Comparison of ENCODE assay signal across 1 cellular context in the genomic region with DNA sequence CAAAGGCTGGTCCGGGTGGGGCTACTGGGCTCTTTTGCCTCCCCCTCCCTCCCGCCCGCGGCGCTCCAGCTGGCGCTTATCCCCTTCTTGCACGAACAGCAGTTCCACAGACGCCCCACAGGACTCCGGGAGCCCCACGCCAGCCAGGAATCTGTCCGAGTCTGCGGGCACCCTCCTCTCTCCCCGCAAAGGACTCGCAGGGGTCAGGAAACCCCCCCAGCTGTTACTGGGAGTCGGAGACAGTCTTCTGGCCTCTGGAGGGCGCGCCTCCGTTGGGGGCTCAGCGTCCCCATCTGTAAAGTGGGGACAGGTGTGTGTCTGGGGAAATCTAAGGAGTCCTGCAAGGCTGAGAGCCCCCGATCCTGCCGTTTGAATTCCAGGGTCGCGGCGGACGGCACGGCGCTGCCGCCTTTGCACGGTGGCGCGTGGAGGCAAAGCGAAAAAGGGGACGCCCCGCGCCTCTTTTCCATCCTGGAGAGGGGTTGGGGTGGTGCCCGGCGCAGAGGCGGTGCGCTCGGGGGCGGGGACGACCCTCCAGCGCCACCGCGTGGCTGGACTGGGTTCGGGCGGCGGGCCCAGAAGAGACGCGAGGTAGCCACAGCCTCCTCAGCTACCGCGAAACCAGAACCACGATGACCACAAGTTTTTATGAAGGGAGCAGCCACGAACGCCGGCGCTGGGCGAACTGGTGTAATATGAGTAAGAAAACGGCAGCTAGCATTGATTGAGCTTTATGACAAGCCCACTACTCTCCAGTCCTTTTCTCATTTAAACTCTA.
TF ChIP-seq lines count a peak whose summit lies in the region.

No MANE protein-coding gene starts in this region.

TF ChIP-seq in K562, 482 proteins besides CTCF, POLR2A, EP300 and RAD21 (continues in another document):
- no peak for TF ChIP-seq ZNF511 (CRISPR knock-in tag; IDR thresholded peaks at IDR 0.05)
- no peak for TF ChIP-seq ZNF551 (CRISPR knock-in tag; IDR thresholded peaks at IDR 0.05)
- TF ChIP-seq TEAD2 (tag; IDR thresholded peaks at IDR 0.05), result no peak
- no peak for TF ChIP-seq HIVEP1 (CRISPR knock-in tag; IDR thresholded peaks at IDR 0.05)
- no peak for TF ChIP-seq MCM2 (IDR thresholded peaks at IDR 0.05; ENCODE audit: low read depth)
- TF ChIP-seq ESRRA (IDR thresholded peaks at IDR 0.05; ENCODE audit: borderline replicate concordance, low read depth), result peak; percentile 76; the same call in 1 of the 2 replicates
- no peak for TF ChIP-seq DACH1 (IDR thresholded peaks at IDR 0.05; ENCODE audit: partially characterized antibody)
- TF ChIP-seq ATF3 (IDR thresholded peaks at IDR 0.05), result no peak
- TF ChIP-seq ATF3 (CRISPR knock-in tag; conservative IDR thresholded peaks at IDR 0.05), result no peak
- TF ChIP-seq PBX2 (CRISPR knock-in tag; IDR thresholded peaks at IDR 0.05; ENCODE audit: low read depth), result no peak
- no peak for TF ChIP-seq PBX2 (tag; conservative IDR thresholded peaks at IDR 0.05; ENCODE audit: low read depth)
- no peak for TF ChIP-seq RBM22 (IDR thresholded peaks at IDR 0.05; ENCODE audit: low read depth, low read length, poor library complexity, severe bottlenecking)
- TF ChIP-seq KAT7 (CRISPR knock-in tag; IDR thresholded peaks at IDR 0.05; ENCODE audit: borderline replicate concordance), result no peak
- TF ChIP-seq KDM1A (IDR thresholded peaks at IDR 0.05), result peak; percentile 68 to 88
- no peak for TF ChIP-seq HNRNPK (IDR thresholded peaks at IDR 0.05; ENCODE audit: low read depth, low read length, poor library complexity, severe bottlenecking)
- no peak for TF ChIP-seq SPI1 (IDR thresholded peaks at IDR 0.05; ENCODE audit: borderline replicate concordance, low read depth, low read length)
- TF ChIP-seq PHF20 (IDR thresholded peaks at IDR 0.05; ENCODE audit: partially characterized antibody), result peak; percentile 17
- no peak for TF ChIP-seq ZC3H8 (IDR thresholded peaks at IDR 0.05)
- no peak for TF ChIP-seq SRSF9 (IDR thresholded peaks at IDR 0.05; ENCODE audit: borderline replicate concordance, low read depth, low read length)
- TF ChIP-seq, protein P1, sequence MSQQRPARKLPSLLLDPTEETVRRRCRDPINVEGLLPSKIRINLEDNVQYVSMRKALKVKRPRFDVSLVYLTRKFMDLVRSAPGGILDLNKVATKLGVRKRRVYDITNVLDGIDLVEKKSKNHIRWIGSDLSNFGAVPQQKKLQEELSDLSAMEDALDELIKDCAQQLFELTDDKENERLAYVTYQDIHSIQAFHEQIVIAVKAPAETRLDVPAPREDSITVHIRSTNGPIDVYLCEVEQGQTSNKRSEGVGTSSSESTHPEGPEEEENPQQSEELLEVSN (IDR thresholded peaks at IDR 0.05; ENCODE audit: borderline replicate concordance in 1 of 2, extremely low read depth in 1 of 2, insufficient read depth in 1 of 2, insufficient read length in 1 of 2, low read depth in 1 of 2, low read length in 1 of 2, poor library complexity in 1 of 2, severe bottlenecking in 1 of 2), result peak in 1 of 2 experiments; percentile 53
- TF ChIP-seq RB1 (IDR thresholded peaks at IDR 0.05; ENCODE audit: low read depth), result peak; percentile 61; the same call in 1 of the 2 replicates
- no peak for TF ChIP-seq PTTG1 (tag; IDR thresholded peaks at IDR 0.05; ENCODE audit: low read depth)
- TF ChIP-seq, protein P2, sequence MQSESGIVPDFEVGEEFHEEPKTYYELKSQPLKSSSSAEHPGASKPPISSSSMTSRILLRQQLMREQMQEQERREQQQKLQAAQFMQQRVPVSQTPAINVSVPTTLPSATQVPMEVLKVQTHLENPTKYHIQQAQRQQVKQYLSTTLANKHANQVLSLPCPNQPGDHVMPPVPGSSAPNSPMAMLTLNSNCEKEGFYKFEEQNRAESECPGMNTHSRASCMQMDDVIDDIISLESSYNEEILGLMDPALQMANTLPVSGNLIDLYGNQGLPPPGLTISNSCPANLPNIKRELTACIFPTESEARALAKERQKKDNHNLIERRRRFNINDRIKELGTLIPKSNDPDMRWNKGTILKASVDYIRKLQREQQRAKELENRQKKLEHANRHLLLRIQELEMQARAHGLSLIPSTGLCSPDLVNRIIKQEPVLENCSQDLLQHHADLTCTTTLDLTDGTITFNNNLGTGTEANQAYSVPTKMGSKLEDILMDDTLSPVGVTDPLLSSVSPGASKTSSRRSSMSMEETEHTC (IDR thresholded peaks at IDR 0.05), result no peak
- TF ChIP-seq CTBP1 (IDR thresholded peaks at IDR 0.05; ENCODE audit: borderline replicate concordance), result peak; percentile 49; the same call in 1 of the 2 replicates
- TF ChIP-seq YBX1 (IDR thresholded peaks at IDR 0.05), result no peak
- no peak for TF ChIP-seq ZC3H4 (CRISPR knock-in tag; IDR thresholded peaks at IDR 0.05; ENCODE audit: borderline replicate concordance)
- TF ChIP-seq ZNF41 (CRISPR knock-in tag; conservative IDR thresholded peaks at IDR 0.05), result no peak
- no peak for TF ChIP-seq EWSR1 (IDR thresholded peaks at IDR 0.05; ENCODE audit: borderline replicate concordance, low read depth, partially characterized antibody)
- no peak for TF ChIP-seq SNAPC5 (CRISPR knock-in tag; IDR thresholded peaks at IDR 0.05)
- TF ChIP-seq ZNF212 (CRISPR knock-in tag; IDR thresholded peaks at IDR 0.05), result no peak
- TF ChIP-seq CBX3 (IDR thresholded peaks at IDR 0.05; ENCODE audit: borderline replicate concordance in 1 of 2, low read length in 2 of 2), result no peak
- no peak for TF ChIP-seq ZNF445 (CRISPR knock-in tag; IDR thresholded peaks at IDR 0.05; ENCODE audit: low read depth)
- TF ChIP-seq ZNF583 (CRISPR knock-in tag; IDR thresholded peaks at IDR 0.05), result no peak
- peak; percentile 43; the same call in 1 of the 2 replicates for TF ChIP-seq CBX1 (IDR thresholded peaks at IDR 0.05; ENCODE audit: low read depth)
- TF ChIP-seq SMAD3 (CRISPR knock-in tag; conservative IDR thresholded peaks at IDR 0.05), result no peak
- TF ChIP-seq MTF1 (CRISPR knock-in tag; IDR thresholded peaks at IDR 0.05; ENCODE audit: borderline replicate concordance), result no peak
- TF ChIP-seq BRD4 (IDR thresholded peaks at IDR 0.05), result no peak
- TF ChIP-seq ZNF639 (CRISPR knock-in tag; conservative IDR thresholded peaks at IDR 0.05 in 1 of 2, IDR thresholded peaks at IDR 0.05 in 1 of 2), result no peak
- no peak for TF ChIP-seq PHB2 (IDR thresholded peaks at IDR 0.05; ENCODE audit: low read depth)
- 0 out of 2 replicates have a peak, but pooled peaks have one; percentile 28 for TF ChIP-seq ZBTB7A (IDR thresholded peaks at IDR 0.05; ENCODE audit: borderline replicate concordance, control insufficient read depth, low read depth, low read length)
- TF ChIP-seq LEF1 (IDR thresholded peaks at IDR 0.05), result no peak
- TF ChIP-seq NEUROD1 (IDR thresholded peaks at IDR 0.05; ENCODE audit: borderline replicate concordance, low read depth, low read length, partially characterized antibody), result no peak
- TF ChIP-seq ZNF277 (CRISPR knock-in tag; IDR thresholded peaks at IDR 0.05; ENCODE audit: borderline replicate concordance), result no peak
- no peak for TF ChIP-seq TAF1 (IDR thresholded peaks at IDR 0.05; ENCODE audit: control insufficient read depth, extremely low read depth, insufficient read depth, low read length, severe bottlenecking)
- peak in 1 of 2 experiments; percentile 44; a peak in 1 of 4 replicates for TF ChIP-seq RCOR1 (IDR thresholded peaks at IDR 0.05; ENCODE audit: borderline replicate concordance in 1 of 2, low read depth in 2 of 2, low read length in 2 of 2)
- TF ChIP-seq, protein P3, sequence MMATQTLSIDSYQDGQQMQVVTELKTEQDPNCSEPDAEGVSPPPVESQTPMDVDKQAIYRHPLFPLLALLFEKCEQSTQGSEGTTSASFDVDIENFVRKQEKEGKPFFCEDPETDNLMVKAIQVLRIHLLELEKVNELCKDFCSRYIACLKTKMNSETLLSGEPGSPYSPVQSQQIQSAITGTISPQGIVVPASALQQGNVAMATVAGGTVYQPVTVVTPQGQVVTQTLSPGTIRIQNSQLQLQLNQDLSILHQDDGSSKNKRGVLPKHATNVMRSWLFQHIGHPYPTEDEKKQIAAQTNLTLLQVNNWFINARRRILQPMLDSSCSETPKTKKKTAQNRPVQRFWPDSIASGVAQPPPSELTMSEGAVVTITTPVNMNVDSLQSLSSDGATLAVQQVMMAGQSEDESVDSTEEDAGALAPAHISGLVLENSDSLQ (IDR thresholded peaks at IDR 0.05), result no peak
- TF ChIP-seq RFX1 (IDR thresholded peaks at IDR 0.05), result no peak
- no peak for TF ChIP-seq ZNF431 (CRISPR knock-in tag; IDR thresholded peaks at IDR 0.05)
